Comparison of ENCODE assay signal across 8 cellular contexts in genomic region chr1:47738560-47739182, GRCh38.
DNase-seq lines count a peak whose midpoint lies in the region; ATAC-seq and TF ChIP-seq lines count a peak whose summit lies in the region.

No MANE protein-coding gene starts in this region.

- H3K4me2 ChIP-seq in GM23338: no peak overlapping the region
- no peak overlapping the region for H3K4me2 ChIP-seq in trophoblast cell (ENCODE audit: low read length)

- no peak overlapping the region for H3K27ac ChIP-seq in GM23338 (ENCODE audit: low read depth)
- no peak overlapping the region for H3K27ac ChIP-seq in trophoblast cell (ENCODE audit: low read depth, low read length)

- H3K4me1 Mint-ChIP-seq in GM23338: no peaks in the 10 kb centered on the region

- no peak overlapping the region for H3K14ac ChIP-seq in trophoblast cell (ENCODE audit: low read length)

- H2BK120ac ChIP-seq in trophoblast cell (ENCODE audit: insufficient read depth, low read length, poor library complexity): no peak overlapping the region

- H3K9me2 ChIP-seq in GM23338 (ENCODE audit: insufficient read depth): peaks cover 4% of the 10 kb centered on the region; the same call in 1 of the 2 replicates

- H3K4me3 ChIP-seq in GM23338 (no peak overlapping the region), fibroblast of the aortic adventitia (ENCODE audit: low read depth, low read length) (no peak overlapping the region), trophoblast cell (ENCODE audit: low read depth, low read length) (no peak overlapping the region)

- TF ChIP-seq CTCF in GM23338 (conservative IDR thresholded peaks at IDR 0.05; ENCODE audit: low read depth in 2 of 2) (peak; percentile 83 to 92), fibroblast of the aortic adventitia (IDR thresholded peaks at IDR 0.05; ENCODE audit: insufficient read depth, low read length) (peak; percentile 80)

- H3K79me1 ChIP-seq in trophoblast cell (ENCODE audit: low read length): no peaks in the 10 kb centered on the region

- peaks cover 3% of the 10 kb centered on the region for H3K27me3 Mint-ChIP-seq in GM23338 (ENCODE audit: insufficient read depth, low read depth, poor library complexity)

- H4K8ac ChIP-seq in trophoblast cell (ENCODE audit: low read depth, low read length): no peak overlapping the region

- H4K91ac ChIP-seq in trophoblast cell (ENCODE audit: low read depth, low read length): no peak overlapping the region

- no peak overlapping the region for H2BK12ac ChIP-seq in trophoblast cell (ENCODE audit: low read length)

- no peak overlapping the region for H3K27ac Mint-ChIP-seq in GM23338

- H3K23ac ChIP-seq in trophoblast cell (ENCODE audit: low read length): no peak overlapping the region

- H3K18ac ChIP-seq in trophoblast cell (ENCODE audit: low read length): no peak overlapping the region

- no peaks in the 10 kb centered on the region; the same call in 1 of the 2 replicates for H4K20me1 ChIP-seq in GM23338 (replicated peaks; ENCODE audit: insufficient read depth)

- H3K9me3 Mint-ChIP-seq in GM23338: peaks cover 8% of the 10 kb centered on the region; the same call in 2 of the 3 replicates

- H2AFZ ChIP-seq in GM23338: no peak overlapping the region
- no peak overlapping the region for H2AFZ ChIP-seq in trophoblast cell (ENCODE audit: insufficient read depth, low read length, poor library complexity)

- no peaks in the 10 kb centered on the region for H3K36me3 ChIP-seq in GM23338 (ENCODE audit: insufficient read depth)
- H3K36me3 ChIP-seq in trophoblast cell (ENCODE audit: control insufficient read depth in 1 of 2, insufficient read depth in 2 of 2, low read length in 2 of 2): no peaks in the 10 kb centered on the region

- no peaks in the 10 kb centered on the region for H3F3A ChIP-seq in GM23338 (replicated peaks; ENCODE audit: low read depth)

- no peak overlapping the region for H2AK5ac ChIP-seq in trophoblast cell (ENCODE audit: low read length)

- H3K27me3 ChIP-seq in GM23338 (ENCODE audit: insufficient read depth): no peaks in the 10 kb centered on the region; the same call in 1 of the 2 replicates
- no peaks in the 10 kb centered on the region for H3K27me3 ChIP-seq in trophoblast cell (ENCODE audit: insufficient read depth, low read length)

- H3K79me2 ChIP-seq in GM23338 (replicated peaks; ENCODE audit: insufficient read depth) (no peaks in the 10 kb centered on the region), trophoblast cell (ENCODE audit: control insufficient read depth, insufficient read depth, low read length, poor library complexity) (no peaks in the 10 kb centered on the region)

- no peak overlapping the region for H3K9ac ChIP-seq in trophoblast cell (ENCODE audit: low read length)

- ATAC-seq in GM23338: peak; percentile 98
- ATAC-seq in HG02642 (IDR thresholded peaks at IDR 0.05; ENCODE audit: poor library complexity, unreplicated experiment): no peak
- no peak for ATAC-seq in GM19455 (IDR thresholded peaks at IDR 0.05; ENCODE audit: unreplicated experiment)

- no peak overlapping the region for H2BK5ac ChIP-seq in trophoblast cell (ENCODE audit: low read depth, low read length, poor library complexity)

- H3K4me1 ChIP-seq in GM23338 (ENCODE audit: insufficient read depth) (no peaks in the 10 kb centered on the region), trophoblast cell (ENCODE audit: control insufficient read depth in 1 of 2, insufficient read depth in 2 of 2, low read length in 2 of 2) (no peaks in the 10 kb centered on the region)

- no peak overlapping the region for H3K4me3 Mint-ChIP-seq in GM23338

- H3K9me3 ChIP-seq in trophoblast cell (ENCODE audit: insufficient read depth, low read depth, low read length): peaks cover 6% of the 10 kb centered on the region

- no peaks in the 10 kb centered on the region for H3K36me3 Mint-ChIP-seq in GM23338 (ENCODE audit: low read depth)

- WGBS in trophoblast cell (ENCODE audit: extremely low coverage, insufficient coverage, insufficient read length): no CpG with 5 or more reads among the region's 8 CpGs

- no peak overlapping the region for H3K4ac ChIP-seq in trophoblast cell (ENCODE audit: low read depth, low read length)

- no peak overlapping the region for H4K12ac ChIP-seq in trophoblast cell (ENCODE audit: low read depth, low read length)

- peak; percentile 49 for DNase-seq in A172 (ENCODE audit: low spot score)
- DNase-seq in GM23338 (ENCODE audit: low spot score): peak; percentile 87
- peak; percentile 29 for DNase-seq in RPMI7951 (ENCODE audit: low read depth)
- DNase-seq in fibroblast of the aortic adventitia (ENCODE audit: low read depth): peak; percentile 68
- peak; percentile 15 to 66 for DNase-seq in trophoblast cell
- DNase-seq in activated CD4-positive, alpha-beta T cell treated with anti-CD3 and anti-CD28 coated beads, Interleukin-2, amount 50 U/mL, for 48 hours: no peak

TF ChIP-seq in GM23338, 12 proteins besides CTCF, POLR2A, EP300 and RAD21:
- TF ChIP-seq ZNF331 (CRISPR knock-in tag; IDR thresholded peaks at IDR 0.05; ENCODE audit: low read depth) (no peak), ETS1 (IDR thresholded peaks at IDR 0.05) (no peak), REST (IDR thresholded peaks at IDR 0.05; ENCODE audit: unreplicated experiment) (peak; percentile 58), EZH2 (IDR thresholded peaks at IDR 0.05; ENCODE audit: low read depth, unreplicated experiment) (no peak), STAT1 (IDR thresholded peaks at IDR 0.05; ENCODE audit: unreplicated experiment) (no peak), NANOG (IDR thresholded peaks at IDR 0.05; ENCODE audit: borderline replicate concordance) (no peak)

Comparison
In these comparisons a context has a peak if more than half of its experiments do, and no peak if none do; other contexts are left out.
1. DNase-seq: peak in A172 (single experiment), GM23338 (single experiment), RPMI7951 (single experiment), fibroblast of the aortic adventitia (single experiment) and trophoblast cell (2 of 2); none in activated CD4-positive, alpha-beta T cell treated with anti-CD3 and anti-CD28 coated beads, Interleukin-2, amount 50 U/mL, for 48 hours (0 of 2).